In genomic region chr2:48131503-48132293, GRCh38 we compare ENCODE assay signal across 11 cellular contexts.
DNase-seq lines count a peak whose midpoint lies in the region; ATAC-seq and TF ChIP-seq lines count a peak whose summit lies in the region.
"Had no signal": no experiment of that assay in that cellular context is flagged by ENCODE, and none has a peak within 500 bp of the region (broad histone marks: within the 10 kb centered on the region; RNA-seq: fewer than 3 reads in every experiment).

No MANE protein-coding gene starts in this region.

- H3K27me3 Mint-ChIP-seq in CD4-positive, alpha-beta memory T cell: no peaks in the 10 kb centered on the region

- H3K4me3 ChIP-seq in CD4-positive, alpha-beta memory T cell (ENCODE audit: low read length in 2 of 2): no peak overlapping the region
- no peak overlapping the region for H3K4me3 ChIP-seq in tibial artery
- H3K4me3 ChIP-seq in thyroid gland (replicated peaks in 1 of 3): no peak overlapping the region
- H3K4me3 ChIP-seq: ovary had no signal

- TF ChIP-seq POLR2A in thyroid gland (IDR thresholded peaks at IDR 0.05): no peak

- no peak overlapping the region for H3K27ac ChIP-seq in CD4-positive, alpha-beta memory T cell (ENCODE audit: low read depth, low read length)
- H3K27ac ChIP-seq in caudate nucleus (ENCODE audit: low read depth, low read length) (peak overlapping the region; percentile 18), tibial artery (no peak overlapping the region), thyroid gland (no peak overlapping the region)
- H3K27ac ChIP-seq: HL-60, ovary had no signal

- H3K9me3 Mint-ChIP-seq in CD4-positive, alpha-beta memory T cell: peaks cover 0 to 4% (median 0%) of the 10 kb centered on the region in 8 donors

- no peaks in the 10 kb centered on the region for H3K36me3 ChIP-seq in CD4-positive, alpha-beta memory T cell (ENCODE audit: insufficient read depth, low read length)
- H3K36me3 ChIP-seq in tibial artery (no peaks in the 10 kb centered on the region), thyroid gland (no peaks in the 10 kb centered on the region)
- H3K36me3 ChIP-seq: ovary had no signal

- H3K27ac Mint-ChIP-seq in CD4-positive, alpha-beta memory T cell: peak overlapping the region in 6 of 7 donors; percentile 7 to 74 (median 64)

- POLR2A ChIA-PET in CD4-positive, alpha-beta memory T cell (lab: Charles Lee; ENCODE audit: partially characterized antibody): no interaction called here

- CTCF ChIA-PET in CD4-positive, alpha-beta memory T cell (lab: Charles Lee; ENCODE audit: partially characterized antibody): no interaction called here

- TF ChIP-seq CTCF in tibial artery (IDR thresholded peaks at IDR 0.05) (no peak), thyroid gland (IDR thresholded peaks at IDR 0.05) (no peak)

- peaks cover 10 to 13% (median 11%) of the 10 kb centered on the region in 4 donors for H3K4me1 Mint-ChIP-seq in CD4-positive, alpha-beta memory T cell

- H3K4me3 Mint-ChIP-seq in CD4-positive, alpha-beta memory T cell: peak overlapping the region in 1 of 8 donors; percentile 7

- WGBS in thyroid gland, 2 donors: 63 to 71% methylated on average over 6 of the region's 6 CpGs

- H3K27me3 ChIP-seq in CD4-positive, alpha-beta memory T cell (ENCODE audit: insufficient read depth, low read length): no peaks in the 10 kb centered on the region
- H3K27me3 ChIP-seq in tibial artery (no peaks in the 10 kb centered on the region), thyroid gland (no peaks in the 10 kb centered on the region)
- H3K27me3 ChIP-seq: ovary had no signal

- intact Hi-C loops in CD4-positive, alpha-beta memory T cell (cut with micrococcal nuclease): no loop called here
- intact Hi-C loops in tibial artery (cut with DNase I; ENCODE audit: low total_unique reads) (no loop called here), thyroid gland (cut with DNase I) (no loop called here)

- H3K9me3 ChIP-seq in CD4-positive, alpha-beta memory T cell (ENCODE audit: control insufficient read depth in 1 of 2, low read length in 2 of 2): no peaks in the 10 kb centered on the region
- H3K9me3 ChIP-seq in tibial artery (no peaks in the 10 kb centered on the region), thyroid gland (no peaks in the 10 kb centered on the region)
- H3K9me3 ChIP-seq: ovary had no signal

- peaks cover 16% of the 10 kb centered on the region for H3K4me1 ChIP-seq in CD4-positive, alpha-beta memory T cell (ENCODE audit: insufficient read depth, low read length)
- H3K4me1 ChIP-seq in tibial artery (peaks cover 0 to 15% (median 3%) of the 10 kb centered on the region in 4 donors), thyroid gland (no peaks in the 10 kb centered on the region)

- H3K36me3 Mint-ChIP-seq in CD4-positive, alpha-beta memory T cell: no peaks in the 10 kb centered on the region

- ATAC-seq in HG02852 (IDR thresholded peaks at IDR 0.05; ENCODE audit: unreplicated experiment): no peak

- DNase-seq in CD4-positive, alpha-beta memory T cell: peak; percentile 21 to 63 (median 40)
- DNase-seq in NCI-H1092 (lab: John Stamatoyannopoulos, UW) (peak; percentile 19), caudate nucleus (lab: John Stamatoyannopoulos, UW) (peak in 4 of 61 donors; percentile 23 to 86 (median 25)), left kidney (ENCODE audit: low read depth, low spot score) (peak; percentile 94), HuH-7 (ENCODE audit: low spot score) (no peak), tibial artery (no peak), thyroid gland (no peak)
- DNase-seq: NCI-H2107, ovary had no signal

Comparison
In these comparisons a context has a peak if more than half of its experiments do, and no peak if none do; other contexts are left out.
1. DNase-seq: peak in CD4-positive, alpha-beta memory T cell (5 of 5), NCI-H1092 (single experiment) and left kidney (single experiment); none in HuH-7 (single experiment), tibial artery (0 of 2) and thyroid gland (0 of 2).